Comparison of ENCODE assay signal across 2 cellular contexts in genomic region chr22:10631961-10632360, GRCh38.
DNase-seq lines count a peak whose midpoint lies in the region.
"Not testable (repeated sequence)": the region's sequence is repeated elsewhere in the genome, so short reads cannot be mapped to it uniquely, and the experiment has no call there.

No MANE protein-coding gene starts in this region.

- DNase-seq in activated effector memory CD4-positive, alpha-beta T cell treated with anti-CD3 and anti-CD28 coated beads, Interleukin-2, amount 50 U/mL, for 16 hours, result peak; percentile 14
- peak; percentile 50 for DNase-seq in posterior vena cava (ENCODE audit: low spot score)

- intact Hi-C loops in posterior vena cava (cut with DNase I), result not testable (repeated sequence)
